ENCODE assay signal across 20 cellular contexts in the genomic region with DNA sequence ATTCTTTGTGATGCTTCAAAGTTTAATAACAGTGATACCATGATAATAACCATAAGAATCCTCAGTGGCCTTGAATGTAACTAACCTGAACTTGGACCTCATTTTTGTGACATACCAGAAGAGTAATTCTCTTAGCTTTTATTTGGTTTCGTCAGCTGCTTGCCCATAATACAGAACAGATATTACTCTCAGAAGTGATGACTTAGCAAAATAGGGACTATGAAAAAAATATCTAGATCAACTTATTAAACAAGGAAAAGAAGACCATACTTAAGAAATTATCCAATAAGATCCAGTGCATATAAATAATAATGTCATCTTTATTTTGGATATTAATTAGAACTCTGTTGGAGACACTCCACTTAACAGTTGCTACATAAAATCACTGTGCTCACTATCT.
DNase-seq lines count a peak whose midpoint lies in the region; ATAC-seq, FAIRE-seq and TF ChIP-seq lines count a peak whose summit lies in the region.
"Had no signal": no experiment of that assay in that cellular context is flagged by ENCODE, and none has a peak within 500 bp of the region (broad histone marks: within the 10 kb centered on the region; RNA-seq: fewer than 3 reads in every experiment).

No MANE protein-coding gene starts in this region.

- no peak overlapping the region for H3K9ac ChIP-seq in IMR-90 (ENCODE audit: low read depth, low read length)
- H3K9ac ChIP-seq in neural progenitor cell: no peak overlapping the region
- H3K9ac ChIP-seq: BLaER1 treated with 17β-estradiol and CSF1 and Interleukin-3, amounts not matched to agents 10 nM and 100 nM had no signal

- BruUV-seq in IMR-90 (replicated peaks; lab: Mats Ljungman, UMichigan): no TSS peak

- no peaks in the 10 kb centered on the region; the same call in 1 of the 2 replicates for H3K9me1 ChIP-seq in IMR-90 (ENCODE audit: insufficient read depth, low read length)

- H3K4me3 ChIP-seq in IMR-90 (ENCODE audit: insufficient read depth, low read depth, low read length): no peak overlapping the region
- no peak overlapping the region for H3K4me3 ChIP-seq in neural progenitor cell
- no peak overlapping the region for H3K4me3 ChIP-seq in BE2C (ENCODE audit: low read depth, low read length)
- H3K4me3 ChIP-seq: BLaER1 treated with 17β-estradiol and CSF1 and Interleukin-3, amounts not matched to agents 10 nM and 100 nM; GM12878 had no signal

- H3K36me3 ChIP-seq in IMR-90 (ENCODE audit: control insufficient read depth, insufficient read depth, low read length) (no peaks in the 10 kb centered on the region), neural progenitor cell (no peaks in the 10 kb centered on the region), BE2C (no peaks in the 10 kb centered on the region)
- H3K36me3 ChIP-seq: BLaER1 treated with 17β-estradiol and CSF1 and Interleukin-3, amounts not matched to agents 10 nM and 100 nM had no signal

- no peak overlapping the region for H2AK9ac ChIP-seq in IMR-90 (replicated peaks; ENCODE audit: low read depth, low read length, poor library complexity)

- H3K27me3 Mint-ChIP-seq in neural progenitor cell (ENCODE audit: insufficient read depth, low read depth): peaks cover 6% of the 10 kb centered on the region
- H3K27me3 Mint-ChIP-seq: B cell; CD4-positive, alpha-beta T cell; CD8-positive, alpha-beta memory T cell had no signal

- TF ChIP-seq CTCF in IMR-90 (conservative IDR thresholded peaks at IDR 0.05; ENCODE audit: low read depth, low read length) (no peak), neural progenitor cell (IDR thresholded peaks at IDR 0.05) (no peak), BE2C (IDR thresholded peaks at IDR 0.05; ENCODE audit: low read depth, low read length) (no peak)

- DNase-seq in IMR-90 (no peak), neural progenitor cell (ENCODE audit: low spot score) (no peak), BE2C (no peak), UCSD-AML1 (lab: John Stamatoyannopoulos, UW; ENCODE audit: unreplicated experiment) (no peak)
- DNase-seq: CD4-positive, alpha-beta T cell; CD8-positive, alpha-beta memory T cell; DMS 273 treated with DMSO at 0.1 percent for 48 hours; DMS79; EL; GDM1; GOT3; H7; HCEC 1CT had no signal

- H4K91ac ChIP-seq in IMR-90 (ENCODE audit: insufficient read depth, low read depth, low read length): no peak overlapping the region

- H2AK5ac ChIP-seq in IMR-90 (ENCODE audit: low read depth, low read length): no peak overlapping the region

- in situ Hi-C loops in IMR-90 (cut with MboI; ENCODE audit: low sequenced_read_pairs): no loop called here

- H3K14ac ChIP-seq in IMR-90 (replicated peaks; ENCODE audit: low read depth, low read length): no peak overlapping the region

- ATAC-seq in IMR-90 (ENCODE audit: low read depth) (no peak), GM19455 (IDR thresholded peaks at IDR 0.05; ENCODE audit: unreplicated experiment) (no peak)
- ATAC-seq: GM12878 had no signal

- WGBS in IMR-90 (ENCODE audit: extremely low coverage in 2 of 2, insufficient read length in 1 of 2), 2 experiments: no CpG with 5 or more reads among the region's 1 CpG

- no peak overlapping the region for H3K18ac ChIP-seq in IMR-90 (ENCODE audit: low read depth, low read length)

- no peaks in the 10 kb centered on the region for H3K79me1 ChIP-seq in IMR-90 (ENCODE audit: low read depth in 1 of 2, low read length in 2 of 2)

- H3F3A ChIP-seq in neural progenitor cell (ENCODE audit: low read depth): peaks cover 11% of the 10 kb centered on the region

- H3K79me2 ChIP-seq in neural progenitor cell (ENCODE audit: low read depth): no peaks in the 10 kb centered on the region

- no peak overlapping the region for H2BK20ac ChIP-seq in IMR-90 (ENCODE audit: low read depth, low read length)

- no peak overlapping the region for H2BK15ac ChIP-seq in IMR-90 (ENCODE audit: low read depth, low read length)

- no peaks in the 10 kb centered on the region for H3K9me3 ChIP-seq in IMR-90 (ENCODE audit: control insufficient read depth, insufficient read depth, low read length)
- H3K9me3 ChIP-seq in neural progenitor cell (ENCODE audit: low read depth): no peaks in the 10 kb centered on the region
- no peaks in the 10 kb centered on the region for H3K9me3 ChIP-seq in BE2C
- H3K9me3 ChIP-seq: BLaER1 treated with 17β-estradiol and CSF1 and Interleukin-3, amounts not matched to agents 10 nM and 100 nM had no signal

- no peak for TF ChIP-seq RAD21 in IMR-90 (IDR thresholded peaks at IDR 0.05; ENCODE audit: low read length)

- no peak overlapping the region for H3K23ac ChIP-seq in IMR-90 (ENCODE audit: low read depth, low read length)

- peak; percentile 36 for FAIRE-seq in colon (lab: Jason Lieb, UNC)
- FAIRE-seq: D721Med, GM12878 had no signal

- POLR2A ChIA-PET in IMR-90 (lab: Charles Lee; ENCODE audit: unreplicated experiment): no interaction called here

- no peaks in the 10 kb centered on the region for H3K9me3 Mint-ChIP-seq in neural progenitor cell
- H3K9me3 Mint-ChIP-seq: CD14-positive monocyte; CD4-positive, alpha-beta T cell; CD8-positive, alpha-beta memory T cell had no signal

- H3K27ac Mint-ChIP-seq in neural progenitor cell: peak overlapping the region; percentile 15
- H3K27ac Mint-ChIP-seq: B cell; CD14-positive monocyte; CD4-positive, alpha-beta T cell; CD8-positive, alpha-beta memory T cell had no signal

- H3K4me2 ChIP-seq in IMR-90 (ENCODE audit: low read depth, low read length) (no peak overlapping the region), neural progenitor cell (no peak overlapping the region)
- H3K4me2 ChIP-seq: BLaER1 treated with 17β-estradiol and CSF1 and Interleukin-3, amounts not matched to agents 10 nM and 100 nM had no signal

- CTCF ChIA-PET in IMR-90 (lab: Yijun Ruan, JAX): no interaction called here

- H3K36me3 Mint-ChIP-seq in neural progenitor cell: peaks cover 2% of the 10 kb centered on the region
- H3K36me3 Mint-ChIP-seq: CD14-positive monocyte; CD8-positive, alpha-beta memory T cell had no signal

- TF ChIP-seq POLR2A in IMR-90 (IDR thresholded peaks at IDR 0.05; ENCODE audit: low read depth, low read length): no peak

- dilution Hi-C loops in IMR-90 (cut with HindIII; ENCODE audit: low sequenced_read_pairs, unreplicated experiment): no loop called here

- no peak overlapping the region for H3K4me3 Mint-ChIP-seq in neural progenitor cell
- H3K4me3 Mint-ChIP-seq: B cell; CD14-positive monocyte; CD4-positive, alpha-beta T cell; CD8-positive, alpha-beta memory T cell had no signal

- H3K27me3 ChIP-seq in IMR-90 (ENCODE audit: control insufficient read depth, insufficient read depth, low read length): peaks cover 2% of the 10 kb centered on the region; the same call in 1 of the 2 replicates
- no peaks in the 10 kb centered on the region for H3K27me3 ChIP-seq in neural progenitor cell
- H3K27me3 ChIP-seq in BE2C: no peaks in the 10 kb centered on the region

- peaks cover 64% of the 10 kb centered on the region for H3K4me1 Mint-ChIP-seq in neural progenitor cell
- H3K4me1 Mint-ChIP-seq: B cell; CD8-positive, alpha-beta memory T cell had no signal

- H4K8ac ChIP-seq in IMR-90 (ENCODE audit: low read depth in 2 of 2, low read length in 2 of 2): no peak overlapping the region

- no peak overlapping the region for H4K5ac ChIP-seq in IMR-90 (ENCODE audit: low read depth, low read length)

- no peak overlapping the region for H3K4ac ChIP-seq in IMR-90 (ENCODE audit: low read depth, low read length)

- intact Hi-C loops in IMR-90 (cut with micrococcal nuclease): no loop called here

- no peak overlapping the region for H2BK5ac ChIP-seq in IMR-90 (ENCODE audit: low read depth, low read length, poor library complexity, severe bottlenecking)

- H3K4me1 ChIP-seq in IMR-90 (ENCODE audit: control insufficient read depth, insufficient read depth, low read length) (no peaks in the 10 kb centered on the region), neural progenitor cell (peaks cover 3% of the 10 kb centered on the region), BE2C (no peaks in the 10 kb centered on the region)

- H3K56ac ChIP-seq in IMR-90 (ENCODE audit: extremely low read depth, insufficient read depth, low read length): no peak overlapping the region

- H2BK120ac ChIP-seq in IMR-90 (ENCODE audit: low read depth, low read length): no peak overlapping the region

- H4K20me1 ChIP-seq in IMR-90 (ENCODE audit: insufficient read depth, low read length) (no peaks in the 10 kb centered on the region), neural progenitor cell (ENCODE audit: low read depth) (peaks cover 43% of the 10 kb centered on the region)
- H4K20me1 ChIP-seq: BLaER1 treated with 17β-estradiol and CSF1 and Interleukin-3, amounts not matched to agents 10 nM and 100 nM had no signal

- H3K27ac ChIP-seq in IMR-90 (ENCODE audit: insufficient read depth, low read length): no peak overlapping the region
- no peak overlapping the region for H3K27ac ChIP-seq in neural progenitor cell
- H3K27ac ChIP-seq: BLaER1 treated with 17β-estradiol and CSF1 and Interleukin-3, amounts not matched to agents 10 nM and 100 nM had no signal

- H2AFZ ChIP-seq in IMR-90 (replicated peaks; ENCODE audit: low read length, poor library complexity): no peak overlapping the region
- no peak overlapping the region for H2AFZ ChIP-seq in neural progenitor cell (replicated peaks)

TF ChIP-seq in IMR-90, 13 proteins besides CTCF, POLR2A, EP300 and RAD21:
- no peak for TF ChIP-seq BHLHE40 (IDR thresholded peaks at IDR 0.05; ENCODE audit: low read depth, low read length)
- TF ChIP-seq, protein P1, sequence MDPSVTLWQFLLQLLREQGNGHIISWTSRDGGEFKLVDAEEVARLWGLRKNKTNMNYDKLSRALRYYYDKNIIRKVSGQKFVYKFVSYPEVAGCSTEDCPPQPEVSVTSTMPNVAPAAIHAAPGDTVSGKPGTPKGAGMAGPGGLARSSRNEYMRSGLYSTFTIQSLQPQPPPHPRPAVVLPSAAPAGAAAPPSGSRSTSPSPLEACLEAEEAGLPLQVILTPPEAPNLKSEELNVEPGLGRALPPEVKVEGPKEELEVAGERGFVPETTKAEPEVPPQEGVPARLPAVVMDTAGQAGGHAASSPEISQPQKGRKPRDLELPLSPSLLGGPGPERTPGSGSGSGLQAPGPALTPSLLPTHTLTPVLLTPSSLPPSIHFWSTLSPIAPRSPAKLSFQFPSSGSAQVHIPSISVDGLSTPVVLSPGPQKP (IDR thresholded peaks at IDR 0.05; ENCODE audit: borderline replicate concordance, low read depth, low read length): no peak
- TF ChIP-seq CEBPB (IDR thresholded peaks at IDR 0.05; ENCODE audit: low read depth, low read length): no peak
- no peak for TF ChIP-seq FOS (IDR thresholded peaks at IDR 0.05; ENCODE audit: low read depth, low read length)
- TF ChIP-seq RCOR1 (IDR thresholded peaks at IDR 0.05; ENCODE audit: insufficient replicate concordance, low read length): no peak
- no peak for TF ChIP-seq SMC3 (IDR thresholded peaks at IDR 0.05; ENCODE audit: low read depth, low read length)
- TF ChIP-seq MAFK (IDR thresholded peaks at IDR 0.05; ENCODE audit: low read depth, low read length): peak; percentile 93
TF ChIP-seq in IMR-90: peak in this region for 1.
